15 cellular contexts compared by ENCODE assay signal in genomic region chr5:176748967-176749935, GRCh38.
"Had no signal": no experiment of that assay in that cellular context is flagged by ENCODE, and none has a peak within 500 bp of the region (broad histone marks: within the 10 kb centered on the region; RNA-seq: fewer than 3 reads in every experiment).

No MANE protein-coding gene starts in this region.

- H3K27ac ChIP-seq: breast epithelium, epithelial cell of prostate, gastroesophageal sphincter, neutrophil, right lobe of liver, SK-N-MC, upper lobe of left lung, VCaP had no signal

- H3K4me3 ChIP-seq: breast epithelium, gastroesophageal sphincter, right lobe of liver, SK-N-MC, upper lobe of left lung had no signal

- H3K9me3 ChIP-seq: breast epithelium, gastroesophageal sphincter, neutrophil, right lobe of liver, upper lobe of left lung had no signal

- H3K4me1 ChIP-seq: breast epithelium, right lobe of liver, upper lobe of left lung had no signal

- DNase-seq: activated CD4-positive, alpha-beta T cell treated with anti-CD3 and anti-CD28 coated beads for 48 hours; activated naive CD4-positive, alpha-beta T cell; activated T-cell treated with anti-CD3 and anti-CD28 coated beads, Interleukin-2, amount 50 U/mL, for 4 hours; effector CD4-positive, alpha-beta T cell; stimulated activated naive CD4-positive, alpha-beta T cell; substantia nigra had no signal

- H3K36me3 ChIP-seq: breast epithelium, gastroesophageal sphincter, neutrophil, right lobe of liver, upper lobe of left lung had no signal

- ATAC-seq: activated T-cell treated with anti-CD3 and anti-CD28 coated beads, Interleukin-2, amount 50 U/mL, for 4 hours; gastroesophageal sphincter; T-cell had no signal
